In genomic region chr4:168632246-168632832, GRCh38 we compare ENCODE assay signal across 9 cellular contexts.
DNase-seq lines count a peak whose midpoint lies in the region; ATAC-seq lines count a peak whose summit lies in the region.
"Had no signal": no experiment of that assay in that cellular context is flagged by ENCODE, and none has a peak within 500 bp of the region (broad histone marks: within the 10 kb centered on the region; RNA-seq: fewer than 3 reads in every experiment).

No MANE protein-coding gene starts in this region.

- H3K9me3 Mint-ChIP-seq in activated T-cell treated with anti-CD3 and anti-CD28 coated beads, Interleukin-2, amount 50 U/mL, for 72 hours = no peaks in the 10 kb centered on the region
- H3K9me3 Mint-ChIP-seq: CD4-positive, alpha-beta T cell had no signal

- no peaks in the 10 kb centered on the region for H3K4me1 ChIP-seq in endocrine pancreas (ENCODE audit: control insufficient read depth, insufficient read depth, low read length)
- H3K4me1 ChIP-seq in muscle layer of colon (ENCODE audit: insufficient read depth, low read length) = peaks cover 39% of the 10 kb centered on the region
- H3K4me1 ChIP-seq in urinary bladder (ENCODE audit: insufficient read depth) = no peaks in the 10 kb centered on the region

- peaks cover 28% of the 10 kb centered on the region for H3K4me1 Mint-ChIP-seq in activated T-cell treated with anti-CD3 and anti-CD28 coated beads, Interleukin-2, amount 50 U/mL, for 72 hours (ENCODE audit: low read depth)

- no peak for DNase-seq in activated T-cell treated with anti-CD3 and anti-CD28 coated beads, Interleukin-2, amount 50 U/mL, for 72 hours
- DNase-seq in activated T-cell treated with anti-CD3 and anti-CD28 coated beads, Interleukin-2, amount 50 U/mL, for 48 hours = no peak
- DNase-seq: CD4-positive, alpha-beta T cell had no signal

- H3K4me3 ChIP-seq in endocrine pancreas (ENCODE audit: control insufficient read depth, insufficient read depth, low read length) = peak overlapping the region; percentile 49
- H3K4me3 ChIP-seq in muscle layer of colon (ENCODE audit: low read depth in 1 of 2, low read length in 2 of 2) = peak overlapping the region; percentile 52 to 85
- H3K4me3 ChIP-seq in urinary bladder (ENCODE audit: low read depth, low read length) = peak overlapping the region; percentile 49

- no peaks in the 10 kb centered on the region for H3K36me3 ChIP-seq in endocrine pancreas (ENCODE audit: control insufficient read depth, insufficient read depth, low read length)
- no peaks in the 10 kb centered on the region for H3K36me3 ChIP-seq in muscle layer of colon (ENCODE audit: insufficient read depth, low read length)
- H3K36me3 ChIP-seq in urinary bladder (ENCODE audit: insufficient read depth) = no peaks in the 10 kb centered on the region

- peaks cover 65% of the 10 kb centered on the region for H3K27me3 Mint-ChIP-seq in activated T-cell treated with anti-CD3 and anti-CD28 coated beads, Interleukin-2, amount 50 U/mL, for 72 hours (ENCODE audit: low read depth)

- H3K27me3 ChIP-seq in endocrine pancreas (ENCODE audit: control insufficient read depth, insufficient read depth, low read length) (no peaks in the 10 kb centered on the region), muscle layer of colon (ENCODE audit: control insufficient read depth in 1 of 2, insufficient read depth in 2 of 2, low read length in 2 of 2) (no peaks in the 10 kb centered on the region)

- ATAC-seq in activated T-cell treated with anti-CD3 and anti-CD28 coated beads, Interleukin-2, amount 50 U/mL, for 72 hours (replicated peaks in 1 of 2) = no peak
- ATAC-seq in GM19324 (IDR thresholded peaks at IDR 0.05; ENCODE audit: low FRiP score, unreplicated experiment) = no peak
- ATAC-seq in HG02981 (IDR thresholded peaks at IDR 0.05; ENCODE audit: unreplicated experiment) = no peak
- no peak for ATAC-seq in GM18511 (IDR thresholded peaks at IDR 0.05; ENCODE audit: unreplicated experiment)

- H3K4me3 Mint-ChIP-seq in activated T-cell treated with anti-CD3 and anti-CD28 coated beads, Interleukin-2, amount 50 U/mL, for 72 hours = peak overlapping the region; percentile 73 to 75
- H3K4me3 Mint-ChIP-seq: CD4-positive, alpha-beta T cell had no signal

- no peaks in the 10 kb centered on the region for H3K36me3 Mint-ChIP-seq in activated T-cell treated with anti-CD3 and anti-CD28 coated beads, Interleukin-2, amount 50 U/mL, for 72 hours (ENCODE audit: insufficient read depth in 2 of 2)

- H3K27ac ChIP-seq in muscle layer of colon (ENCODE audit: low read depth, low read length) (peak overlapping the region; percentile 75), urinary bladder (ENCODE audit: low read depth) (no peak overlapping the region)

- no peak overlapping the region for H3K27ac Mint-ChIP-seq in activated T-cell treated with anti-CD3 and anti-CD28 coated beads, Interleukin-2, amount 50 U/mL, for 72 hours
- H3K27ac Mint-ChIP-seq: CD4-positive, alpha-beta T cell had no signal

- no peak overlapping the region for H3K9ac ChIP-seq in endocrine pancreas (ENCODE audit: control insufficient read depth, insufficient read depth, low read length)
- peak overlapping the region; percentile 77 for H3K9ac ChIP-seq in muscle layer of colon (ENCODE audit: low read length)

- H3K9me3 ChIP-seq in endocrine pancreas (ENCODE audit: control insufficient read depth, low read length) (no peaks in the 10 kb centered on the region), muscle layer of colon (ENCODE audit: low read length) (no peaks in the 10 kb centered on the region)

- 11% methylated on average over 8 of the region's 8 CpGs for WGBS in urinary bladder
